In genomic region chr16:29602683-29603088, GRCh38 we compare ENCODE assay signal across 1 cellular context.
TF ChIP-seq lines count a peak whose summit lies in the region.

No MANE protein-coding gene starts in this region.

TF ChIP-seq in HepG2, 621 proteins besides CTCF, POLR2A, EP300 and RAD21 (continued from another document and continues in another):
- TF ChIP-seq GFI1 (CRISPR knock-in tag; IDR thresholded peaks at IDR 0.05; ENCODE audit: borderline replicate concordance) (peak; percentile 71; the same call in 1 of the 2 replicates), SRY (CRISPR knock-in tag; IDR thresholded peaks at IDR 0.05) (peak; percentile 35; the same call in 1 of the 2 replicates), ZNF687 (CRISPR knock-in tag; IDR thresholded peaks at IDR 0.05) (peak; percentile 72; the same call in 1 of the 2 replicates), TARDBP (CRISPR knock-in tag; IDR thresholded peaks at IDR 0.05) (peak; percentile 27; the same call in 1 of the 2 replicates), MLX (CRISPR knock-in tag; IDR thresholded peaks at IDR 0.05) (0 out of 2 replicates have a peak, but pooled peaks have one; percentile 13), ZNF629 (CRISPR knock-in tag; conservative IDR thresholded peaks at IDR 0.05) (peak; percentile 67), ARNTL (CRISPR knock-in tag; IDR thresholded peaks at IDR 0.05) (peak; percentile 24; the same call in 1 of the 2 replicates), HDAC2 (CRISPR knock-in tag; IDR thresholded peaks at IDR 0.05) (peak; percentile 72), FOXA3 (CRISPR knock-in tag; IDR thresholded peaks at IDR 0.05) (0 out of 2 replicates have a peak, but pooled peaks have one; percentile 31), REPIN1 (CRISPR knock-in tag; IDR thresholded peaks at IDR 0.05; ENCODE audit: borderline replicate concordance, low read depth) (0 out of 2 replicates have a peak, but pooled peaks have one; percentile 27), TFE3 (CRISPR knock-in tag; IDR thresholded peaks at IDR 0.05) (peak; percentile 67; the same call in 1 of the 2 replicates), PITX1 (CRISPR knock-in tag; IDR thresholded peaks at IDR 0.05) (peak; percentile 76; the same call in 1 of the 2 replicates), TBX2 (CRISPR knock-in tag; IDR thresholded peaks at IDR 0.05; ENCODE audit: borderline replicate concordance) (peak; percentile 68; the same call in 1 of the 2 replicates), ZNF331 (CRISPR knock-in tag; IDR thresholded peaks at IDR 0.05) (peak; percentile 44; the same call in 1 of the 2 replicates), IRF2 (CRISPR knock-in tag; IDR thresholded peaks at IDR 0.05) (0 out of 2 replicates have a peak, but pooled peaks have one; percentile 43), ZNF263 (CRISPR knock-in tag; IDR thresholded peaks at IDR 0.05) (0 out of 2 replicates have a peak, but pooled peaks have one; percentile 16), MEF2D (CRISPR knock-in tag; IDR thresholded peaks at IDR 0.05) (peak; percentile 60; the same call in 1 of the 2 replicates), ZNF430 (CRISPR knock-in tag; IDR thresholded peaks at IDR 0.05) (0 out of 2 replicates have a peak, but pooled peaks have one; percentile 42), ZFP36 (IDR thresholded peaks at IDR 0.05; ENCODE audit: borderline replicate concordance, low read depth, low read length, partially characterized antibody) (peak; percentile 85), PAXIP1 (CRISPR knock-in tag; conservative IDR thresholded peaks at IDR 0.05) (peak; percentile 49), ZNF280D (CRISPR knock-in tag; IDR thresholded peaks at IDR 0.05) (peak; percentile 81; the same call in 1 of the 2 replicates), ZNF609 (CRISPR knock-in tag; IDR thresholded peaks at IDR 0.05; ENCODE audit: borderline replicate concordance) (peak; percentile 16; the same call in 1 of the 2 replicates)
- TF ChIP-seq, protein P1, sequence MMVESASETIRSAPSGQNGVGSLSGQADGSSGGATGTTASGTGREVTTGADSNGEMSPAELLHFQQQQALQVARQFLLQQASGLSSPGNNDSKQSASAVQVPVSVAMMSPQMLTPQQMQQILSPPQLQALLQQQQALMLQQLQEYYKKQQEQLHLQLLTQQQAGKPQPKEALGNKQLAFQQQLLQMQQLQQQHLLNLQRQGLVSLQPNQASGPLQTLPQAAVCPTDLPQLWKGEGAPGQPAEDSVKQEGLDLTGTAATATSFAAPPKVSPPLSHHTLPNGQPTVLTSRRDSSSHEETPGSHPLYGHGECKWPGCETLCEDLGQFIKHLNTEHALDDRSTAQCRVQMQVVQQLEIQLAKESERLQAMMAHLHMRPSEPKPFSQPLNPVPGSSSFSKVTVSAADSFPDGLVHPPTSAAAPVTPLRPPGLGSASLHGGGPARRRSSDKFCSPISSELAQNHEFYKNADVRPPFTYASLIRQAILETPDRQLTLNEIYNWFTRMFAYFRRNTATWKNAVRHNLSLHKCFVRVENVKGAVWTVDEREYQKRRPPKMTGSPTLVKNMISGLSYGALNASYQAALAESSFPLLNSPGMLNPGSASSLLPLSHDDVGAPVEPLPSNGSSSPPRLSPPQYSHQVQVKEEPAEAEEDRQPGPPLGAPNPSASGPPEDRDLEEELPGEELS (CRISPR knock-in tag; IDR thresholded peaks at IDR 0.05) = peak; percentile 28; the same call in 1 of the 2 replicates
- TF ChIP-seq, protein P2, sequence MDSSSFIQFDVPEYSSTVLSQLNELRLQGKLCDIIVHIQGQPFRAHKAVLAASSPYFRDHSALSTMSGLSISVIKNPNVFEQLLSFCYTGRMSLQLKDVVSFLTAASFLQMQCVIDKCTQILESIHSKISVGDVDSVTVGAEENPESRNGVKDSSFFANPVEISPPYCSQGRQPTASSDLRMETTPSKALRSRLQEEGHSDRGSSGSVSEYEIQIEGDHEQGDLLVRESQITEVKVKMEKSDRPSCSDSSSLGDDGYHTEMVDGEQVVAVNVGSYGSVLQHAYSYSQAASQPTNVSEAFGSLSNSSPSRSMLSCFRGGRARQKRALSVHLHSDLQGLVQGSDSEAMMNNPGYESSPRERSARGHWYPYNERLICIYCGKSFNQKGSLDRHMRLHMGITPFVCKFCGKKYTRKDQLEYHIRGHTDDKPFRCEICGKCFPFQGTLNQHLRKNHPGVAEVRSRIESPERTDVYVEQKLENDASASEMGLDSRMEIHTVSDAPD (CRISPR knock-in tag; IDR thresholded peaks at IDR 0.05) = peak; percentile 39; the same call in 1 of the 2 replicates
- TF ChIP-seq, protein P3, sequence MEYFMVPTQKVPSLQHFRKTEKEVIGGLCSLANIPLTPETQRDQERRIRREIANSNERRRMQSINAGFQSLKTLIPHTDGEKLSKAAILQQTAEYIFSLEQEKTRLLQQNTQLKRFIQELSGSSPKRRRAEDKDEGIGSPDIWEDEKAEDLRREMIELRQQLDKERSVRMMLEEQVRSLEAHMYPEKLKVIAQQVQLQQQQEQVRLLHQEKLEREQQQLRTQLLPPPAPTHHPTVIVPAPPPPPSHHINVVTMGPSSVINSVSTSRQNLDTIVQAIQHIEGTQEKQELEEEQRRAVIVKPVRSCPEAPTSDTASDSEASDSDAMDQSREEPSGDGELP (IDR thresholded peaks at IDR 0.05; ENCODE audit: borderline replicate concordance, low read depth) = peak; percentile 76; the same call in 1 of the 2 replicates
- TF ChIP-seq, protein P4, sequence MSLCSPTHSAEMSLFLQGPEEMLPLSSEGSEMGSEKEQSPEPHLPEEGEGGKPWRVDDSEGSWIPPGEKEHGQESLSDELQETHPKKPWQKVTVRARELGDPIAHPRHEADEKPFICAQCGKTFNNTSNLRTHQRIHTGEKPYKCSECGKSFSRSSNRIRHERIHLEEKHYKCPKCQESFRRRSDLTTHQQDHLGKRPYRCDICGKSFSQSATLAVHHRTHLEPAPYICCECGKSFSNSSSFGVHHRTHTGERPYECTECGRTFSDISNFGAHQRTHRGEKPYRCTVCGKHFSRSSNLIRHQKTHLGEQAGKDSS (CRISPR knock-in tag; IDR thresholded peaks at IDR 0.05; ENCODE audit: borderline replicate concordance, low read depth) = peak; percentile 70; the same call in 1 of the 2 replicates
